10 cellular contexts compared by ENCODE assay signal in the genomic region with DNA sequence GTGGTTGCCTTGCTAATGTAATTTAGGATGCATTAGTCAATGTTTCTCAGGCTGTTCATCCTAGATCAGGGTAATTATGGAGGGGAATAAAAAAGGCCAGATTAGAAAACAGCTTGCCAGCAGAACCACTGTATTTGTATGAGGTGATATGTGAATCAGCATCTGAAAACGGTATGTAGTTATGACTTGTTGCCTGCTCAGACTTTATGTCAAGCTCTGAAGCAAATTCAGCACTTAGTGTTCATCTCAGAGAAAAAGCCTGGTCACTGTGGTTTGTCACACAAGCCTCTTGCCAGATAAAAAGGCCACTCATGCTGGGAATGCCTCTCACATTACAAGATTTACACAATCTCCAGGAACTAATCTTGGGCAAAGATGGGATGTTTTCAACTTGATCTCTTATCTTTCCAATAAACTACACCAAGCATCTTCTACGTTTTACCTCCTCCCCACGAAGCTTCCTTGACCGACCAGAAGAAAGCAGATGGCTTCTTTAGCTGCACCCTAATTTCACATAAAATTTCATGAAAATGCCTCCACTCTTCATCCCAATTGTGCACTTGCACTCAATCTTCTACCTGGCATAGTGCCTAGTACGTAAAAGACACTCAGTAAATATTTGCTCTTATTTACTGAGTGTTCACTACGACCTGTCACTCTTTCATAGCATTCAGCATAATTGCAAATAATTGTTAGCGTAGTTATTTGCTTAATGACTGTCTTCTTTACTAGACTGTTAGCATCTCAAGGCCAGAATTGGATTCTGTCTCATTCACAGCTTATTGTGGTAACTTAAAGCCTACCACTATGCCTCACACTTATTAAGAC.
DNase-seq lines count a peak whose midpoint lies in the region; ATAC-seq and TF ChIP-seq lines count a peak whose summit lies in the region.
"Had no signal": no experiment of that assay in that cellular context is flagged by ENCODE, and none has a peak within 500 bp of the region (broad histone marks: within the 10 kb centered on the region; RNA-seq: fewer than 3 reads in every experiment).

No MANE protein-coding gene starts in this region.

- dilution Hi-C loops in mammary epithelial cell (cut with HindIII; ENCODE audit: low sequenced_read_pairs): no loop called here

- no peak overlapping the region for H3K9ac ChIP-seq in mammary epithelial cell (ENCODE audit: insufficient read depth, low read length)
- H3K9ac ChIP-seq in MM.1S (ENCODE audit: low read length): no peak overlapping the region

- BruUV-seq in mammary epithelial cell (replicated peaks; lab: Mats Ljungman, UMichigan): no TSS peak

- H3K4me3 ChIP-seq in mammary epithelial cell (replicated peaks in 1 of 3; ENCODE audit: insufficient read depth in 1 of 3, low read depth in 2 of 3, low read length in 3 of 3): no peak overlapping the region
- no peak overlapping the region for H3K4me3 ChIP-seq in gastrocnemius medialis
- H3K4me3 ChIP-seq in MM.1S (ENCODE audit: low read length): no peak overlapping the region
- H3K4me3 ChIP-seq: testis had no signal

- no peaks in the 10 kb centered on the region for H3K9me3 ChIP-seq in mammary epithelial cell (replicated peaks; ENCODE audit: insufficient read depth, low read length)
- H3K9me3 ChIP-seq in gastrocnemius medialis: no peaks in the 10 kb centered on the region
- no peaks in the 10 kb centered on the region for H3K9me3 ChIP-seq in MM.1S (replicated peaks; ENCODE audit: insufficient read depth, low read length)
- H3K9me3 ChIP-seq: testis had no signal

- no peak for TF ChIP-seq CTCF in mammary epithelial cell (conservative IDR thresholded peaks at IDR 0.05 in 1 of 2, IDR thresholded peaks at IDR 0.05 in 1 of 2; ENCODE audit: extremely low read depth in 1 of 2, insufficient read depth in 1 of 2, low read depth in 1 of 2, low read length in 2 of 2)
- no peak for TF ChIP-seq CTCF in gastrocnemius medialis (IDR thresholded peaks at IDR 0.05 in 4 of 5, conservative IDR thresholded peaks at IDR 0.05 in 1 of 5)
- no peak for TF ChIP-seq CTCF in MM.1S (IDR thresholded peaks at IDR 0.05; ENCODE audit: low read length)

- H3K4me2 ChIP-seq in mammary epithelial cell (ENCODE audit: insufficient read depth, low read depth, low read length) (no peak overlapping the region), MM.1S (ENCODE audit: low read depth, low read length) (no peak overlapping the region)

- WGBS in mammary epithelial cell (ENCODE audit: low coverage, missing lambda C conversion rate): 60% methylated on average over 7 of the region's 7 CpGs

- H4K20me1 ChIP-seq in mammary epithelial cell (ENCODE audit: insufficient read depth, low read length) (no peaks in the 10 kb centered on the region), MM.1S (ENCODE audit: insufficient read depth, low read length) (no peaks in the 10 kb centered on the region)

- H3K36me3 Mint-ChIP-seq in activated T-helper 1 cell treated with anti-CD3 and anti-CD28 coated beads, Interleukin-12 subunit alpha, Interleukin-12 subunit beta, Interleukin-2, Interleukin-4 antibody, amounts not matched to agents 30 ng/mL and 10 ng/mL and 1 ng/mL, durations not matched to agents 14 hours and 24 hours and 36 hours (ENCODE audit: low read depth): no peaks in the 10 kb centered on the region

- peak; percentile 85 to 88 for ATAC-seq in gastrocnemius medialis
- no peak for ATAC-seq in GM18498 (IDR thresholded peaks at IDR 0.05; ENCODE audit: unreplicated experiment)

- TF ChIP-seq POLR2A in gastrocnemius medialis (IDR thresholded peaks at IDR 0.05): no peak

- no peak overlapping the region for H3K27ac Mint-ChIP-seq in activated T-helper 1 cell treated with anti-CD3 and anti-CD28 coated beads, Interleukin-12 subunit alpha, Interleukin-12 subunit beta, Interleukin-2, Interleukin-4 antibody, amounts not matched to agents 30 ng/mL and 10 ng/mL and 1 ng/mL, durations not matched to agents 14 hours and 24 hours and 36 hours

- CTCF ChIA-PET in mammary epithelial cell (lab: Charles Lee; ENCODE audit: low non-redundant PET): no interaction called here

- DNase-seq in SHP77 treated with DMSO at 0.1 percent for 48 hours (lab: John Stamatoyannopoulos, UW) (peak; percentile 9), SHP77 (lab: John Stamatoyannopoulos, UW) (no peak), NCI-H2081 treated with DMSO at 0.1 percent for 48 hours (lab: John Stamatoyannopoulos, UW) (peak; percentile 54), mammary epithelial cell (peak; percentile 36), gastrocnemius medialis (peak; percentile 23 to 28), MM.1S (no peak)
- DNase-seq in activated T-helper 1 cell treated with anti-CD3 and anti-CD28 coated beads, Interleukin-12 subunit alpha, Interleukin-12 subunit beta, Interleukin-2, Interleukin-4 antibody, amounts not matched to agents 30 ng/mL and 10 ng/mL and 1 ng/mL, durations not matched to agents 14 hours and 24 hours and 36 hours (ENCODE audit: low spot score): no peak
- DNase-seq: activated CD8-positive, alpha-beta memory T cell treated with anti-CD3 and anti-CD28 coated beads, Interleukin-2, amount 50 U/mL, for 4 hours; testis had no signal

- no peaks in the 10 kb centered on the region for H3K4me1 Mint-ChIP-seq in activated T-helper 1 cell treated with anti-CD3 and anti-CD28 coated beads, Interleukin-12 subunit alpha, Interleukin-12 subunit beta, Interleukin-2, Interleukin-4 antibody, amounts not matched to agents 30 ng/mL and 10 ng/mL and 1 ng/mL, durations not matched to agents 14 hours and 24 hours and 36 hours (ENCODE audit: low read depth)

- H3K9me2 ChIP-seq in MM.1S (replicated peaks; ENCODE audit: insufficient read depth, low read length): no peaks in the 10 kb centered on the region

- no peaks in the 10 kb centered on the region for H3K9me3 Mint-ChIP-seq in activated T-helper 1 cell treated with anti-CD3 and anti-CD28 coated beads, Interleukin-12 subunit alpha, Interleukin-12 subunit beta, Interleukin-2, Interleukin-4 antibody, amounts not matched to agents 30 ng/mL and 10 ng/mL and 1 ng/mL, durations not matched to agents 14 hours and 24 hours and 36 hours

- H3K36me3 ChIP-seq in mammary epithelial cell (ENCODE audit: insufficient read depth, low read length) (no peaks in the 10 kb centered on the region), gastrocnemius medialis (no peaks in the 10 kb centered on the region), MM.1S (replicated peaks; ENCODE audit: insufficient read depth, low read length) (no peaks in the 10 kb centered on the region)

- no peak overlapping the region for H2AFZ ChIP-seq in mammary epithelial cell (ENCODE audit: low read depth, low read length)
- H2AFZ ChIP-seq in MM.1S (ENCODE audit: low read length): no peak overlapping the region

- H3K27ac ChIP-seq in mammary epithelial cell (ENCODE audit: insufficient read depth, low read depth, low read length): no peak overlapping the region
- peak overlapping the region; percentile 58 to 80 (median 72) for H3K27ac ChIP-seq in gastrocnemius medialis
- H3K27ac ChIP-seq in MM.1S (ENCODE audit: low read length): no peak overlapping the region
- H3K27ac ChIP-seq: testis had no signal

- no peaks in the 10 kb centered on the region for H3K27me3 Mint-ChIP-seq in activated T-helper 1 cell treated with anti-CD3 and anti-CD28 coated beads, Interleukin-12 subunit alpha, Interleukin-12 subunit beta, Interleukin-2, Interleukin-4 antibody, amounts not matched to agents 30 ng/mL and 10 ng/mL and 1 ng/mL, durations not matched to agents 14 hours and 24 hours and 36 hours (ENCODE audit: insufficient read depth)

- H3F3A ChIP-seq in MM.1S (ENCODE audit: insufficient read depth, low read length): no peaks in the 10 kb centered on the region

- H3K4me3 Mint-ChIP-seq in activated T-helper 1 cell treated with anti-CD3 and anti-CD28 coated beads, Interleukin-12 subunit alpha, Interleukin-12 subunit beta, Interleukin-2, Interleukin-4 antibody, amounts not matched to agents 30 ng/mL and 10 ng/mL and 1 ng/mL, durations not matched to agents 14 hours and 24 hours and 36 hours: no peak overlapping the region

- peaks cover 2% of the 10 kb centered on the region for H3K27me3 ChIP-seq in mammary epithelial cell (ENCODE audit: insufficient read depth, low read length)
- no peaks in the 10 kb centered on the region for H3K27me3 ChIP-seq in gastrocnemius medialis
- H3K27me3 ChIP-seq in MM.1S (replicated peaks; ENCODE audit: insufficient read depth, low read length): no peaks in the 10 kb centered on the region
- H3K27me3 ChIP-seq: testis had no signal

- peaks cover 18% of the 10 kb centered on the region for H3K4me1 ChIP-seq in mammary epithelial cell (ENCODE audit: insufficient read depth, low read length)
- H3K4me1 ChIP-seq in gastrocnemius medialis: peaks cover 4 to 39% of the 10 kb centered on the region in 2 donors
- H3K4me1 ChIP-seq in MM.1S (ENCODE audit: low read length): no peaks in the 10 kb centered on the region
- H3K4me1 ChIP-seq: testis had no signal

- no peaks in the 10 kb centered on the region for H3K79me2 ChIP-seq in mammary epithelial cell (ENCODE audit: insufficient read depth, low read length)
- H3K79me2 ChIP-seq in MM.1S (ENCODE audit: low read length): no peaks in the 10 kb centered on the region

- intact Hi-C loops in mammary epithelial cell (cut with micrococcal nuclease) (no loop called here), gastrocnemius medialis (cut with DNase I; ENCODE audit: low total_unique reads) (loop anchor here (5.0 to 10.0 kb wide), 2 partner anchors 60 to 132 kb away; partner anchors contain the start of gene ENOX2)
- intact Hi-C loops in activated T-helper 1 cell treated with anti-CD3 and anti-CD28 coated beads, Interleukin-12 subunit alpha, Interleukin-12 subunit beta, Interleukin-2, Interleukin-4 antibody, amounts not matched to agents 30 ng/mL and 10 ng/mL and 1 ng/mL, durations not matched to agents 14 hours and 24 hours and 36 hours (cut with micrococcal nuclease): no loop called here

- in situ Hi-C loops in mammary epithelial cell (cut with MboI; ENCODE audit: low sequenced_read_pairs in 2 of 2): no loop called here
- in situ Hi-C loops in gastrocnemius medialis (cut with MboI; ENCODE audit: low sequenced_read_pairs in 4 of 4): no loop called here

Comparison
In these comparisons a context has a peak if more than half of its experiments do, and no peak if none do; other contexts are left out.
1. DNase-seq: peak in SHP77 treated with DMSO at 0.1 percent for 48 hours (single experiment), NCI-H2081 treated with DMSO at 0.1 percent for 48 hours (single experiment), mammary epithelial cell (single experiment) and gastrocnemius medialis (2 of 2); none in SHP77 (0 of 2), activated T-helper 1 cell treated with anti-CD3 and anti-CD28 coated beads, Interleukin-12 subunit alpha, Interleukin-12 subunit beta, Interleukin-2, Interleukin-4 antibody, amounts not matched to agents 30 ng/mL and 10 ng/mL and 1 ng/mL, durations not matched to agents 14 hours and 24 hours and 36 hours (single experiment) and MM.1S (single experiment).
2. H3K27ac ChIP-seq: peak in gastrocnemius medialis (4 of 4); none in mammary epithelial cell (single experiment) and MM.1S (single experiment).